Comparison of ENCODE assay signal across 17 cellular contexts in the genomic region with DNA sequence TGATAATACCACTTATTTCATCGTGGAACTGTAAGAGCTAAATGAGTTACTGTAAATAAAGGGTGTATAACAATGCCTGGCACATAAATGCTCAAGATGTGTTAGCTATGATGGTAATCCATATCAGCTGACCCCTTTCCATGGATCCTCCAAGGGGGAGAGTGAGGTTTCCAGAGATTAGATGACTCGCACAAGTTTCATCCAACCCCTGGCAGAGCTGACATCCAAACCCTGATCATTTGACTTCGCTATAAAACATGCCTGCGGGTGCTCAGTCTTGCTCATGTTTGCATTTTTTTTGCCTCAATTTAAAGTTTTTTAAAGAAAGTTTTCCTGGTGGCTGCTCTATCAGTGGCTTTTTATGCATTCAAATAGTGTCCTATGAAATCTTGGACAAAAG.
A peak's percentile ranks its signal among the peaks of the same experiment; 100 is the strongest.
DNase-seq lines count a peak whose midpoint lies in the region; ATAC-seq, FAIRE-seq and TF ChIP-seq lines count a peak whose summit lies in the region.
"Had no signal": no experiment of that assay in that cellular context is flagged by ENCODE, and none has a peak within 500 bp of the region (broad histone marks: within the 10 kb centered on the region; RNA-seq: fewer than 3 reads in every experiment).

No MANE protein-coding gene starts in this region.

- peaks cover 6% of the 10 kb centered on the region for H3K27me3 Mint-ChIP-seq in osteocyte (ENCODE audit: unreplicated experiment)
- H3K27me3 Mint-ChIP-seq in CD8-positive, alpha-beta memory T cell = peaks cover 10 to 15% of the 10 kb centered on the region in 2 donors

- FAIRE-seq in HTR-8/SVneo (lab: Jason Lieb, UNC) = peak; percentile 23
- FAIRE-seq: A204.1, GM12892, H1 had no signal

- H3K27ac Mint-ChIP-seq in osteocyte (ENCODE audit: unreplicated experiment) = peak overlapping the region; percentile 28
- no peak overlapping the region for H3K27ac Mint-ChIP-seq in CD8-positive, alpha-beta memory T cell

- DNase-seq in heart left ventricle (no peak), left cardiac atrium (no peak), HTR-8/SVneo (ENCODE audit: insufficient read length, low spot score) (no peak), brain microvascular endothelial cell (peak; percentile 14), osteocyte (ENCODE audit: extremely low spot score, unreplicated experiment) (no peak), NOMO-1 treated with DMSO at 0.1 percent for 48 hours (lab: John Stamatoyannopoulos, UW; ENCODE audit: unreplicated experiment) (no peak), GM13977 (ENCODE audit: low spot score) (no peak)
- no peak for DNase-seq in CD8-positive, alpha-beta memory T cell
- DNase-seq: DND-41, NCI-H1105, NCI-H187 treated with DMSO at 0.1 percent for 48 hours, PC-3 had no signal

- CTCF ChIA-PET in CD8-positive, alpha-beta memory T cell (lab: Charles Lee) = no interaction called here

- no peaks in the 10 kb centered on the region for H3K36me3 Mint-ChIP-seq in osteocyte (ENCODE audit: unreplicated experiment)
- no peaks in the 10 kb centered on the region for H3K36me3 Mint-ChIP-seq in CD8-positive, alpha-beta memory T cell

- no peak for TF ChIP-seq CTCF in heart left ventricle (IDR thresholded peaks at IDR 0.05)
- no peak for TF ChIP-seq CTCF in brain microvascular endothelial cell (IDR thresholded peaks at IDR 0.05; ENCODE audit: low read depth, low read length, missing control alignments)
- TF ChIP-seq CTCF in osteocyte (IDR thresholded peaks at IDR 0.05) = no peak
- TF ChIP-seq CTCF in GM13977 (IDR thresholded peaks at IDR 0.05; ENCODE audit: extremely low read depth, insufficient read depth, missing control alignments) = no peak

- no peaks in the 10 kb centered on the region for H3K9me3 Mint-ChIP-seq in osteocyte (ENCODE audit: unreplicated experiment)
- no peaks in the 10 kb centered on the region for H3K9me3 Mint-ChIP-seq in CD8-positive, alpha-beta memory T cell

- POLR2A ChIA-PET in CD8-positive, alpha-beta memory T cell (lab: Charles Lee) = no interaction called here

- no peaks in the 10 kb centered on the region for H3K27me3 ChIP-seq in heart left ventricle
- H3K27me3 ChIP-seq in brain microvascular endothelial cell (replicated peaks) = no peaks in the 10 kb centered on the region
- no peaks in the 10 kb centered on the region for H3K27me3 ChIP-seq in CD8-positive, alpha-beta memory T cell (ENCODE audit: insufficient read depth, low read length, poor library complexity, severe bottlenecking)
- H3K27me3 ChIP-seq: BLaER1 treated with 17β-estradiol and CSF1 and Interleukin-3, amounts not matched to agents 10 nM and 100 nM had no signal

- no peaks in the 10 kb centered on the region for H3K9me3 ChIP-seq in heart left ventricle
- H3K9me3 ChIP-seq in CD8-positive, alpha-beta memory T cell (ENCODE audit: low read length) = no peaks in the 10 kb centered on the region
- H3K9me3 ChIP-seq: BLaER1 treated with 17β-estradiol and CSF1 and Interleukin-3, amounts not matched to agents 10 nM and 100 nM had no signal

- H3K4me3 ChIP-seq in heart left ventricle (no peak overlapping the region), brain microvascular endothelial cell (ENCODE audit: low read depth, low read length) (no peak overlapping the region)
- no peak overlapping the region for H3K4me3 ChIP-seq in CD8-positive, alpha-beta memory T cell (ENCODE audit: low read length)
- H3K4me3 ChIP-seq: BLaER1 treated with 17β-estradiol and CSF1 and Interleukin-3, amounts not matched to agents 10 nM and 100 nM had no signal

- H3K4me1 ChIP-seq in heart left ventricle = peaks cover 0 to 30% (median 14%) of the 10 kb centered on the region in 12 donors
- no peaks in the 10 kb centered on the region for H3K4me1 ChIP-seq in CD8-positive, alpha-beta memory T cell (ENCODE audit: insufficient read depth, low read length)

- intact Hi-C loops in heart left ventricle (cut with DNase I) = loop anchor here in 9 of 10 donors (2.0 to 10.0 kb wide), 8 partner anchors 95 to 265 kb away; partner anchors contain the start of gene FGF18 (in 1 of the 9)
- intact Hi-C loops in left cardiac atrium (cut with DNase I) = loop anchor here in 1 of 2 donors (5.0 kb wide), 2 partner anchors 112 to 202 kb away; no protein-coding TSS in a partner anchor

- peaks cover 37% of the 10 kb centered on the region for H3K4me1 Mint-ChIP-seq in osteocyte (ENCODE audit: unreplicated experiment)
- no peaks in the 10 kb centered on the region for H3K4me1 Mint-ChIP-seq in CD8-positive, alpha-beta memory T cell

- WGBS in heart left ventricle, 4 donors = 53 to 67% (median 54%) methylated on average over 4 of the region's 4 CpGs

- in situ Hi-C loops in brain microvascular endothelial cell (cut with HindIII; ENCODE audit: low pct_ligation_motif_present, low sequenced_read_pairs) = loop anchor here (25.0 kb wide), 2 partner anchors 222 to 228 kb away; partner anchors contain the start of gene FGF18
- in situ Hi-C loops in GM13977 (cut with MboI; ENCODE audit: low pct_unique_long_range_greater_than_20kb, low sequenced_read_pairs, unreplicated experiment) = no loop called here

- H3K27ac ChIP-seq in heart left ventricle (peak overlapping the region; percentile 58 to 93 (median 76)), brain microvascular endothelial cell (no peak overlapping the region)
- H3K27ac ChIP-seq in CD8-positive, alpha-beta memory T cell (ENCODE audit: low read depth, low read length) = no peak overlapping the region
- H3K27ac ChIP-seq: BLaER1 treated with 17β-estradiol and CSF1 and Interleukin-3, amounts not matched to agents 10 nM and 100 nM; RWPE1 had no signal

- no peak for TF ChIP-seq POLR2A in heart left ventricle (IDR thresholded peaks at IDR 0.05)

- ATAC-seq in heart left ventricle (no peak), left cardiac atrium (no peak)
- ATAC-seq: PC-3 had no signal

- H3K36me3 ChIP-seq in heart left ventricle = no peaks in the 10 kb centered on the region
- no peaks in the 10 kb centered on the region for H3K36me3 ChIP-seq in brain microvascular endothelial cell (replicated peaks)
- no peaks in the 10 kb centered on the region for H3K36me3 ChIP-seq in CD8-positive, alpha-beta memory T cell (ENCODE audit: insufficient read depth, low read length)
- H3K36me3 ChIP-seq: BLaER1 treated with 17β-estradiol and CSF1 and Interleukin-3, amounts not matched to agents 10 nM and 100 nM had no signal

- H3K4me3 Mint-ChIP-seq in osteocyte (ENCODE audit: unreplicated experiment) = no peak overlapping the region
- no peak overlapping the region for H3K4me3 Mint-ChIP-seq in CD8-positive, alpha-beta memory T cell

Comparison
In these comparisons a context has a peak if more than half of its experiments do, and no peak if none do; other contexts are left out.
1. H3K27ac ChIP-seq: peak in heart left ventricle (12 of 12); none in brain microvascular endothelial cell (single experiment) and CD8-positive, alpha-beta memory T cell (single experiment).